20 cellular contexts compared by ENCODE assay signal in genomic region chr3:98555025-98555379, GRCh38. TPM values are rescaled to one million over a fixed set of nuclear protein-coding genes. Genes with fewer than 3 reads are reported as not detected.
DNase-seq lines count a peak whose midpoint lies in the region; ATAC-seq and TF ChIP-seq lines count a peak whose summit lies in the region.
"Had no signal": no experiment of that assay in that cellular context is flagged by ENCODE, and none has a peak within 500 bp of the region (broad histone marks: within the 10 kb centered on the region; RNA-seq: fewer than 3 reads in every experiment).

No MANE protein-coding gene starts in this region.

- DNase-seq in activated T-cell treated with anti-CD3 and anti-CD28 coated beads, Interleukin-2, amount 50 U/mL, for 4 hours: no peak
- DNase-seq in activated T-cell treated with anti-CD3 and anti-CD28 coated beads for 4 hours (no peak), MM.1S (no peak), nephron progenitor cell (no peak)
- DNase-seq in activated T-helper 1 cell treated with anti-CD3 and anti-CD28 coated beads, Interleukin-12 subunit alpha, Interleukin-12 subunit beta, Interleukin-2, Interleukin-4 antibody, amounts not matched to agents 30 ng/mL and 10 ng/mL and 1 ng/mL, durations not matched to agents 14 hours and 24 hours and 36 hours (ENCODE audit: low spot score): no peak
- DNase-seq in stimulated activated effector memory CD8-positive, alpha-beta T cell treated with anti-CD3 and anti-CD28 coated beads, Interleukin-12 subunit alpha, Interleukin-12 subunit beta, amount 100 ng/mL, for 72 hours (ENCODE audit: low spot score in 2 of 2): no peak
- DNase-seq: ACHN, erythroblast, H7, Karpas-422, left ventricle myocardium inferior, NCI-H2171 treated with DMSO at 0.1 percent for 48 hours, NCI-H82 had no signal

- no peak overlapping the region for H3K4me2 ChIP-seq in MM.1S (ENCODE audit: low read depth, low read length)

- intact Hi-C loops in activated T-helper 1 cell treated with anti-CD3 and anti-CD28 coated beads, Interleukin-12 subunit alpha, Interleukin-12 subunit beta, Interleukin-2, Interleukin-4 antibody, amounts not matched to agents 30 ng/mL and 10 ng/mL and 1 ng/mL, durations not matched to agents 14 hours and 24 hours and 36 hours (cut with micrococcal nuclease): loop anchor here (5.0 kb wide), 1 partner anchor 37 kb away; the partner anchor contains the start of gene CPOX

- TF ChIP-seq CTCF in MM.1S (IDR thresholded peaks at IDR 0.05; ENCODE audit: low read length) (no peak), nephron progenitor cell (IDR thresholded peaks at IDR 0.05) (no peak)

- no peaks in the 10 kb centered on the region for H3K27me3 Mint-ChIP-seq in activated T-cell treated with anti-CD3 and anti-CD28 coated beads, Interleukin-2, amount 50 U/mL, for 4 hours (ENCODE audit: low read depth)
- H3K27me3 Mint-ChIP-seq in activated T-helper 1 cell treated with anti-CD3 and anti-CD28 coated beads, Interleukin-12 subunit alpha, Interleukin-12 subunit beta, Interleukin-2, Interleukin-4 antibody, amounts not matched to agents 30 ng/mL and 10 ng/mL and 1 ng/mL, durations not matched to agents 14 hours and 24 hours and 36 hours (ENCODE audit: insufficient read depth): no peaks in the 10 kb centered on the region
- H3K27me3 Mint-ChIP-seq in nephron progenitor cell (ENCODE audit: low read depth, poor library complexity): peaks cover 5% of the 10 kb centered on the region
- H3K27me3 Mint-ChIP-seq: brain had no signal

- no peaks in the 10 kb centered on the region for H3K36me3 ChIP-seq in MM.1S (replicated peaks; ENCODE audit: insufficient read depth, low read length)
- H3K36me3 ChIP-seq: left ventricle myocardium inferior had no signal

- peak overlapping the region; percentile 98 for H3K27ac Mint-ChIP-seq in activated T-helper 1 cell treated with anti-CD3 and anti-CD28 coated beads, Interleukin-12 subunit alpha, Interleukin-12 subunit beta, Interleukin-2, Interleukin-4 antibody, amounts not matched to agents 30 ng/mL and 10 ng/mL and 1 ng/mL, durations not matched to agents 14 hours and 24 hours and 36 hours
- H3K27ac Mint-ChIP-seq in stimulated activated effector memory CD8-positive, alpha-beta T cell treated with anti-CD3 and anti-CD28 coated beads, Interleukin-12 subunit alpha, Interleukin-12 subunit beta, amount 100 ng/mL, for 72 hours: peak overlapping the region; percentile 99
- H3K27ac Mint-ChIP-seq in nephron progenitor cell: no peak overlapping the region
- H3K27ac Mint-ChIP-seq: brain had no signal

- H3K4me3 ChIP-seq in MM.1S (ENCODE audit: low read length): no peak overlapping the region
- H3K4me3 ChIP-seq: left ventricle myocardium inferior, skin epidermis had no signal

- H3K27me3 ChIP-seq in MM.1S (replicated peaks; ENCODE audit: insufficient read depth, low read length): no peaks in the 10 kb centered on the region

- H3K9me3 Mint-ChIP-seq in activated T-cell treated with anti-CD3 and anti-CD28 coated beads, Interleukin-2, amount 50 U/mL, for 4 hours: peaks cover 6% of the 10 kb centered on the region
- H3K9me3 Mint-ChIP-seq in activated T-helper 1 cell treated with anti-CD3 and anti-CD28 coated beads, Interleukin-12 subunit alpha, Interleukin-12 subunit beta, Interleukin-2, Interleukin-4 antibody, amounts not matched to agents 30 ng/mL and 10 ng/mL and 1 ng/mL, durations not matched to agents 14 hours and 24 hours and 36 hours: peaks cover 18% of the 10 kb centered on the region
- H3K9me3 Mint-ChIP-seq in stimulated activated effector memory CD8-positive, alpha-beta T cell treated with anti-CD3 and anti-CD28 coated beads, Interleukin-12 subunit alpha, Interleukin-12 subunit beta, amount 100 ng/mL, for 72 hours: no peaks in the 10 kb centered on the region
- no peaks in the 10 kb centered on the region for H3K9me3 Mint-ChIP-seq in nephron progenitor cell

- H3K4me3 Mint-ChIP-seq in activated T-cell treated with anti-CD3 and anti-CD28 coated beads, Interleukin-2, amount 50 U/mL, for 4 hours: peak overlapping the region; percentile 68
- peak overlapping the region; percentile 83 for H3K4me3 Mint-ChIP-seq in activated T-helper 1 cell treated with anti-CD3 and anti-CD28 coated beads, Interleukin-12 subunit alpha, Interleukin-12 subunit beta, Interleukin-2, Interleukin-4 antibody, amounts not matched to agents 30 ng/mL and 10 ng/mL and 1 ng/mL, durations not matched to agents 14 hours and 24 hours and 36 hours
- H3K4me3 Mint-ChIP-seq in stimulated activated effector memory CD8-positive, alpha-beta T cell treated with anti-CD3 and anti-CD28 coated beads, Interleukin-12 subunit alpha, Interleukin-12 subunit beta, amount 100 ng/mL, for 72 hours: peak overlapping the region; percentile 70
- H3K4me3 Mint-ChIP-seq in nephron progenitor cell: no peak overlapping the region
- H3K4me3 Mint-ChIP-seq: brain had no signal

- peaks cover 21% of the 10 kb centered on the region for H3K4me1 ChIP-seq in MM.1S (ENCODE audit: low read length)
- H3K4me1 ChIP-seq: left ventricle myocardium inferior, parathyroid adenoma had no signal

- H3K9me3 ChIP-seq in MM.1S (replicated peaks; ENCODE audit: insufficient read depth, low read length): no peaks in the 10 kb centered on the region
- H3K9me3 ChIP-seq: left ventricle myocardium inferior had no signal

- no peak overlapping the region for H3K9ac ChIP-seq in MM.1S (ENCODE audit: low read length)
- H3K9ac ChIP-seq: parathyroid adenoma had no signal

- H3K9me2 ChIP-seq in MM.1S (replicated peaks; ENCODE audit: insufficient read depth, low read length): no peaks in the 10 kb centered on the region

- ATAC-seq in activated T-cell treated with anti-CD3 and anti-CD28 coated beads, Interleukin-2, amount 50 U/mL, for 4 hours: no peak
- ATAC-seq in stimulated activated effector memory CD8-positive, alpha-beta T cell treated with anti-CD3 and anti-CD28 coated beads, Interleukin-12 subunit alpha, Interleukin-12 subunit beta, amount 100 ng/mL, for 72 hours: no peak
- no peak for ATAC-seq in esophagus mucosa
- ATAC-seq in HG03159 (IDR thresholded peaks at IDR 0.05; ENCODE audit: unreplicated experiment): no peak

- no peaks in the 10 kb centered on the region for H3K79me2 ChIP-seq in MM.1S (ENCODE audit: low read length)
- H3K79me2 ChIP-seq: parathyroid adenoma had no signal

- no peak overlapping the region for H2AFZ ChIP-seq in MM.1S (ENCODE audit: low read length)
- H2AFZ ChIP-seq: parathyroid adenoma had no signal

- H3K4me1 Mint-ChIP-seq in activated T-cell treated with anti-CD3 and anti-CD28 coated beads, Interleukin-2, amount 50 U/mL, for 4 hours (ENCODE audit: low read depth): peaks cover 79% of the 10 kb centered on the region
- H3K4me1 Mint-ChIP-seq in activated T-helper 1 cell treated with anti-CD3 and anti-CD28 coated beads, Interleukin-12 subunit alpha, Interleukin-12 subunit beta, Interleukin-2, Interleukin-4 antibody, amounts not matched to agents 30 ng/mL and 10 ng/mL and 1 ng/mL, durations not matched to agents 14 hours and 24 hours and 36 hours (ENCODE audit: low read depth): peaks cover 99% of the 10 kb centered on the region
- peaks cover 85% of the 10 kb centered on the region for H3K4me1 Mint-ChIP-seq in stimulated activated effector memory CD8-positive, alpha-beta T cell treated with anti-CD3 and anti-CD28 coated beads, Interleukin-12 subunit alpha, Interleukin-12 subunit beta, amount 100 ng/mL, for 72 hours
- no peaks in the 10 kb centered on the region for H3K4me1 Mint-ChIP-seq in nephron progenitor cell
- H3K4me1 Mint-ChIP-seq: brain had no signal

- H3K27ac ChIP-seq in MM.1S (ENCODE audit: low read length): peak overlapping the region; percentile 90; the same call in 1 of the 2 replicates
- H3K27ac ChIP-seq: left ventricle myocardium inferior, parathyroid adenoma had no signal

- H4K20me1 ChIP-seq in MM.1S (ENCODE audit: insufficient read depth, low read length): no peaks in the 10 kb centered on the region

- peaks cover 30% of the 10 kb centered on the region for H3F3A ChIP-seq in MM.1S (ENCODE audit: insufficient read depth, low read length)

- no peaks in the 10 kb centered on the region for H3K36me3 Mint-ChIP-seq in activated T-cell treated with anti-CD3 and anti-CD28 coated beads, Interleukin-2, amount 50 U/mL, for 4 hours (ENCODE audit: insufficient read depth)
- H3K36me3 Mint-ChIP-seq in activated T-helper 1 cell treated with anti-CD3 and anti-CD28 coated beads, Interleukin-12 subunit alpha, Interleukin-12 subunit beta, Interleukin-2, Interleukin-4 antibody, amounts not matched to agents 30 ng/mL and 10 ng/mL and 1 ng/mL, durations not matched to agents 14 hours and 24 hours and 36 hours (ENCODE audit: low read depth): peaks cover 41% of the 10 kb centered on the region
- peaks cover 72% of the 10 kb centered on the region for H3K36me3 Mint-ChIP-seq in stimulated activated effector memory CD8-positive, alpha-beta T cell treated with anti-CD3 and anti-CD28 coated beads, Interleukin-12 subunit alpha, Interleukin-12 subunit beta, amount 100 ng/mL, for 72 hours
- no peaks in the 10 kb centered on the region for H3K36me3 Mint-ChIP-seq in nephron progenitor cell (ENCODE audit: low read depth)
- H3K36me3 Mint-ChIP-seq: brain had no signal

RNA-seq across cellular contexts. Expression of gene GPR15, which starts 23.2 kb away (rescaled TPM):
- total RNA-seq in activated T-cell treated with anti-CD3 and anti-CD28 coated beads, Interleukin-2, amount 50 U/mL, for 4 hours: 1 to 10 TPM; 1.4 to 2.0 (median 1.5) TPM
- 5.6 and 6.8 TPM in 2 replicates for total RNA-seq in activated T-helper 1 cell treated with anti-CD3 and anti-CD28 coated beads, Interleukin-12 subunit alpha, Interleukin-12 subunit beta, Interleukin-2, Interleukin-4 antibody, amounts not matched to agents 30 ng/mL and 10 ng/mL and 1 ng/mL, durations not matched to agents 14 hours and 24 hours and 36 hours
- 0.32 TPM for total RNA-seq in esophagus mucosa
- total RNA-seq: Daoy, H7, left ventricle myocardium inferior had no signal

RNA-seq across cellular contexts. Expression of gene CLDND1, which starts 32.3 kb away (rescaled TPM):
- 100 to 1,000 TPM; 222 to 249 (median 241) TPM for total RNA-seq in activated T-cell treated with anti-CD3 and anti-CD28 coated beads, Interleukin-2, amount 50 U/mL, for 4 hours
- total RNA-seq in activated T-helper 1 cell treated with anti-CD3 and anti-CD28 coated beads, Interleukin-12 subunit alpha, Interleukin-12 subunit beta, Interleukin-2, Interleukin-4 antibody, amounts not matched to agents 30 ng/mL and 10 ng/mL and 1 ng/mL, durations not matched to agents 14 hours and 24 hours and 36 hours: 314 and 328 TPM in 2 replicates
- total RNA-seq in esophagus mucosa: 81.6 TPM

RNA-seq across cellular contexts. Expression of gene CPOX, which starts 38.4 kb away (rescaled TPM):
- 10 to 100 TPM; 46.0 to 50.0 (median 48.5) TPM for total RNA-seq in activated T-cell treated with anti-CD3 and anti-CD28 coated beads, Interleukin-2, amount 50 U/mL, for 4 hours
- total RNA-seq in activated T-helper 1 cell treated with anti-CD3 and anti-CD28 coated beads, Interleukin-12 subunit alpha, Interleukin-12 subunit beta, Interleukin-2, Interleukin-4 antibody, amounts not matched to agents 30 ng/mL and 10 ng/mL and 1 ng/mL, durations not matched to agents 14 hours and 24 hours and 36 hours: 42.2 and 47.4 TPM in 2 replicates
- total RNA-seq in esophagus mucosa: 15.4 TPM

RNA-seq across cellular contexts. Expression of gene OR5K2, which starts 57.5 kb away (rescaled TPM):
- total RNA-seq in activated T-cell treated with anti-CD3 and anti-CD28 coated beads, Interleukin-2, amount 50 U/mL, for 4 hours: not detected
- not detected in 2 replicates for total RNA-seq in activated T-helper 1 cell treated with anti-CD3 and anti-CD28 coated beads, Interleukin-12 subunit alpha, Interleukin-12 subunit beta, Interleukin-2, Interleukin-4 antibody, amounts not matched to agents 30 ng/mL and 10 ng/mL and 1 ng/mL, durations not matched to agents 14 hours and 24 hours and 36 hours
- total RNA-seq in esophagus mucosa: not detected
- total RNA-seq: Daoy, H7, left ventricle myocardium inferior, ureter had no signal
